ENCODE assay signal across 8 cellular contexts in the genomic region with DNA sequence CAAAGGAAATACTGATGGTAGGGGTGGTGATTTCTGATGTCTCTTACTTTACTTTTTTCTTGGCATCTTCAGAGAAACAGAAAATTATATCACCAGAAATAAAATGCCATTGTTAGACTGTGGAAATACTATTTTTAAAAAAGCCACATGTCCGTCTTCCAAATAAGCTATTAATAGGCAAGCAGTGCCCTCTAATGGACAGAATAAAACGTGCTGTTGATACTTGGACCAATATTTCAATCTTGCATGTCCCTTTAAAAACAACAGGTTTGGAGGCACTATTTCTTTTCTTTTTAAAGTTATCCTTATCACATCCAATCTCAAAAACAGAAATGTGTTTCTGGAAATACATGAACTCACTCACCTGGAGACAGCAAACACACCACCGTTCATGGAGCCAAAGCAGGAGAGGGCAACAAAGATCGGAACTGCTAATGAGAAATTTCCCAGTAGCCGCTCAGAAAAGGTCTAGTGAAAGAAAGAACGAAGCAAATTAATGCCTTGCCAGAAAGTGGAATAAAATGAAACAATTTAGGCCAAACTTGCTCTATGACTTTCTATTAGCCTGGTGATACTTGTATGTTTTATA. TPM values are rescaled to one million over a fixed set of nuclear protein-coding genes. Genes with fewer than 3 reads are reported as not detected.
DNase-seq lines count a peak whose midpoint lies in the region; ATAC-seq, FAIRE-seq and TF ChIP-seq lines count a peak whose summit lies in the region.

No MANE protein-coding gene starts in this region.

- H4K20me1 ChIP-seq in KMS-11 (ENCODE audit: insufficient read depth) = no peaks in the 10 kb centered on the region

- H3K27ac ChIP-seq in KMS-11 = no peak overlapping the region

- peak; percentile 87 for FAIRE-seq in TTC549 (lab: Jason Lieb, UNC)

- H2AFZ ChIP-seq in KMS-11 (ENCODE audit: low read depth) = no peak overlapping the region

- no peaks in the 10 kb centered on the region for H3K9me3 ChIP-seq in BE2C

- ATAC-seq in GM18907 (IDR thresholded peaks at IDR 0.05; ENCODE audit: unreplicated experiment) = peak; percentile 78

- H3K27me3 ChIP-seq in BE2C = no peaks in the 10 kb centered on the region
- H3K27me3 ChIP-seq in KMS-11 (ENCODE audit: insufficient read depth, low read depth) = no peaks in the 10 kb centered on the region

- TF ChIP-seq CTCF in BE2C (IDR thresholded peaks at IDR 0.05; ENCODE audit: low read depth, low read length) = peak; percentile 65
- peak; percentile 73 for TF ChIP-seq CTCF in KMS-11 (conservative IDR thresholded peaks at IDR 0.05; ENCODE audit: low read depth, low read length)

- H3K4me3 ChIP-seq in BE2C (ENCODE audit: low read depth, low read length) (no peak overlapping the region), KMS-11 (IDR thresholded peaks at IDR 0.05; ENCODE audit: insufficient read depth, low read depth, low read length) (no peak overlapping the region), skeletal muscle cell (ENCODE audit: low read depth, low read length) (no peak overlapping the region)

- no peak overlapping the region for H3K9ac ChIP-seq in KMS-11

- H3K4me2 ChIP-seq in KMS-11 = no peak overlapping the region

- H3K4me1 ChIP-seq in BE2C = no peaks in the 10 kb centered on the region
- H3K4me1 ChIP-seq in KMS-11 (ENCODE audit: low read depth, poor library complexity, severe bottlenecking) = no peaks in the 10 kb centered on the region

- DNase-seq in BE2C (peak; percentile 25), globus pallidus (ENCODE audit: low spot score) (peak; percentile 66), skeletal muscle cell (ENCODE audit: low read depth) (peak; percentile 39), SHP77 (lab: John Stamatoyannopoulos, UW) (no peak)
- DNase-seq in central memory CD4-positive, alpha-beta T cell = no peak

- no peaks in the 10 kb centered on the region for H3K36me3 ChIP-seq in BE2C
- no peaks in the 10 kb centered on the region for H3K36me3 ChIP-seq in KMS-11 (ENCODE audit: insufficient read depth)

- H3K79me2 ChIP-seq in KMS-11 (ENCODE audit: insufficient read depth, low read depth) = no peaks in the 10 kb centered on the region

RNA-seq across cellular contexts. Expression of gene SLC7A11, which starts 59.2 kb away (rescaled TPM):
- polyA plus RNA-seq in BE2C (2012; ENCODE audit: insufficient read depth, insufficient read length, low read depth) = 5.2 TPM

Comparison
In these comparisons a context has a peak if more than half of its experiments do, and no peak if none do; other contexts are left out.
1. DNase-seq: peak in BE2C (single experiment), globus pallidus (single experiment) and skeletal muscle cell (single experiment); none in SHP77 (0 of 2) and central memory CD4-positive, alpha-beta T cell (single experiment).